ENCODE assay signal across 10 cellular contexts in the genomic region with DNA sequence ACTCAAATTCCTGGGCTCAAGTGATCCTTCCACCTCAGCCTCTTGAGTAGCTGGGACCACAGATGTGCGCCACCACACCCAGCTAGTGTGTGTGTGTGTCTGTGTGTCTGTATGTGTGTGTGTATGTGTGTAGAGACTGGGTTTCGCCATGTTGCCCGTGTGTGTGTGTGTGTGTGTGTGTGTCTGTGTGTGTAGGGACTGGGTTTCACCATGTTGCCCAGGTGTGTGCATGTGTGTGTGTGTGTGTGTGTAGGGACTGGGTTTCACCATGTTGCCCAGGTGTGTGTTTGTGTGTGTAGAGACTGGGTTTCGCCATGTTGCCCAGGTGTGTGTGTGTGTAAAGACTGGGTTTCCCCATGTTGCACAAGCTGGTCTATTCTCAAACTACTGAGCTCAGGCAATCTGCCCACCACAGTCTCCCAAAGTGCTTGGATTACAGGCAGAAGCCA. TPM values are rescaled to one million over a fixed set of nuclear protein-coding genes. Genes with fewer than 3 reads are reported as not detected.
A peak's percentile ranks its signal among the peaks of the same experiment; 100 is the strongest.
DNase-seq lines count a peak whose midpoint lies in the region; ATAC-seq and TF ChIP-seq lines count a peak whose summit lies in the region.
"Had no signal": no experiment of that assay in that cellular context is flagged by ENCODE, and none has a peak within 500 bp of the region (broad histone marks: within the 10 kb centered on the region; RNA-seq: fewer than 3 reads in every experiment).

No MANE protein-coding gene starts in this region.

- POLR2A ChIA-PET in activated CD4-positive, alpha-beta T cell treated with anti-CD3 and anti-CD28 coated beads for 36 hours (lab: Charles Lee) = interaction anchor here (0.6 kb wide), 1 partner anchor 15 kb away, joined by 11 read pairs; no protein-coding TSS in a partner anchor

- H3K36me3 Mint-ChIP-seq in activated CD4-positive, alpha-beta T cell treated with anti-CD3 and anti-CD28 coated beads for 36 hours (ENCODE audit: low read depth) = peaks cover 29% of the 10 kb centered on the region
- peaks cover 34% of the 10 kb centered on the region for H3K36me3 Mint-ChIP-seq in type B pancreatic cell

- H3K27me3 ChIP-seq in SJSA1 (replicated peaks) = no peaks in the 10 kb centered on the region

- no peak overlapping the region for H3K4me3 Mint-ChIP-seq in activated CD4-positive, alpha-beta T cell treated with anti-CD3 and anti-CD28 coated beads for 36 hours
- no peak overlapping the region for H3K4me3 Mint-ChIP-seq in type B pancreatic cell

- H3K4me3 ChIP-seq in SJSA1 = no peak overlapping the region
- H3K4me3 ChIP-seq in fibroblast of mammary gland (ENCODE audit: control insufficient read depth, low read depth, low read length) = no peak overlapping the region

- CTCF ChIA-PET in activated CD4-positive, alpha-beta T cell treated with anti-CD3 and anti-CD28 coated beads for 36 hours (lab: Charles Lee) = interaction anchor here (1.4 kb wide), 1 partner anchor 28 kb away, joined by 3 read pairs; the partner anchor contains the start of gene CDK5RAP1

- TF ChIP-seq CTCF in fibroblast of mammary gland (conservative IDR thresholded peaks at IDR 0.05; ENCODE audit: control insufficient read depth, insufficient read depth, low read depth, low read length) = no peak
- TF ChIP-seq CTCF in type B pancreatic cell (conservative IDR thresholded peaks at IDR 0.05) = no peak

- H3K27ac ChIP-seq in SJSA1 = peak overlapping the region; percentile 43

- H3K9me3 Mint-ChIP-seq in activated CD4-positive, alpha-beta T cell treated with anti-CD3 and anti-CD28 coated beads for 36 hours (ENCODE audit: low read depth) = no peaks in the 10 kb centered on the region
- no peaks in the 10 kb centered on the region for H3K9me3 Mint-ChIP-seq in type B pancreatic cell

- peaks cover 48% of the 10 kb centered on the region for H3K36me3 ChIP-seq in SJSA1

- H3K4me1 Mint-ChIP-seq in activated CD4-positive, alpha-beta T cell treated with anti-CD3 and anti-CD28 coated beads for 36 hours = peaks cover 32% of the 10 kb centered on the region
- no peaks in the 10 kb centered on the region for H3K4me1 Mint-ChIP-seq in type B pancreatic cell (ENCODE audit: unreplicated experiment)

- no peak for ATAC-seq in activated CD4-positive, alpha-beta T cell treated with anti-CD3 and anti-CD28 coated beads for 36 hours
- ATAC-seq in GM18868 (IDR thresholded peaks at IDR 0.05; ENCODE audit: unreplicated experiment) (no peak), GM18909 (IDR thresholded peaks at IDR 0.05; ENCODE audit: poor library complexity, unreplicated experiment) (no peak)

- H3K9me3 ChIP-seq in SJSA1 (replicated peaks) = no peaks in the 10 kb centered on the region

- no peaks in the 10 kb centered on the region for H3K27me3 Mint-ChIP-seq in activated CD4-positive, alpha-beta T cell treated with anti-CD3 and anti-CD28 coated beads for 36 hours
- no peaks in the 10 kb centered on the region for H3K27me3 Mint-ChIP-seq in type B pancreatic cell

- H3K27ac Mint-ChIP-seq in activated CD4-positive, alpha-beta T cell treated with anti-CD3 and anti-CD28 coated beads for 36 hours = peak overlapping the region; percentile 71
- peak overlapping the region; percentile 53 for H3K27ac Mint-ChIP-seq in type B pancreatic cell

- H3K4me1 ChIP-seq in SJSA1 (replicated peaks) = peaks cover 24% of the 10 kb centered on the region

- DNase-seq in activated CD4-positive, alpha-beta T cell treated with anti-CD3 and anti-CD28 coated beads for 36 hours = no peak
- no peak for DNase-seq in activated CD4-positive, alpha-beta T cell treated with anti-CD3 and anti-CD28 coated beads, Interleukin-2, amount 50 U/mL, for 4 hours
- DNase-seq in SJSA1 (ENCODE audit: low read depth in 1 of 2, low spot score in 2 of 2) = no peak
- peak; percentile 30 for DNase-seq in fibroblast of mammary gland (ENCODE audit: low read depth)
- DNase-seq in type B pancreatic cell (ENCODE audit: extremely low spot score, unreplicated experiment) = no peak
- no peak for DNase-seq in SW 1271 (lab: John Stamatoyannopoulos, UW)
- DNase-seq: AML-193, NCI-H524 had no signal

- intact Hi-C loops in activated CD4-positive, alpha-beta T cell treated with anti-CD3 and anti-CD28 coated beads for 36 hours (cut with DNase I, micrococcal nuclease) = no loop called here

RNA-seq across cellular contexts. Expression of gene CDK5RAP1, which starts 28.3 kb away (rescaled TPM):
- total RNA-seq in activated CD4-positive, alpha-beta T cell treated with anti-CD3 and anti-CD28 coated beads for 36 hours = 10 to 100 TPM; 31.3 to 41.5 TPM
- 35.6 and 41.7 TPM in 2 replicates for total RNA-seq in SJSA1 (2014; rRNA removed; shearing (Covaris generic))
- total RNA-seq in type B pancreatic cell (ENCODE audit: low replicate concordance) = 48.4 and 58.3 TPM in 2 replicates
